ENCODE assay signal across 9 cellular contexts in the genomic region with DNA sequence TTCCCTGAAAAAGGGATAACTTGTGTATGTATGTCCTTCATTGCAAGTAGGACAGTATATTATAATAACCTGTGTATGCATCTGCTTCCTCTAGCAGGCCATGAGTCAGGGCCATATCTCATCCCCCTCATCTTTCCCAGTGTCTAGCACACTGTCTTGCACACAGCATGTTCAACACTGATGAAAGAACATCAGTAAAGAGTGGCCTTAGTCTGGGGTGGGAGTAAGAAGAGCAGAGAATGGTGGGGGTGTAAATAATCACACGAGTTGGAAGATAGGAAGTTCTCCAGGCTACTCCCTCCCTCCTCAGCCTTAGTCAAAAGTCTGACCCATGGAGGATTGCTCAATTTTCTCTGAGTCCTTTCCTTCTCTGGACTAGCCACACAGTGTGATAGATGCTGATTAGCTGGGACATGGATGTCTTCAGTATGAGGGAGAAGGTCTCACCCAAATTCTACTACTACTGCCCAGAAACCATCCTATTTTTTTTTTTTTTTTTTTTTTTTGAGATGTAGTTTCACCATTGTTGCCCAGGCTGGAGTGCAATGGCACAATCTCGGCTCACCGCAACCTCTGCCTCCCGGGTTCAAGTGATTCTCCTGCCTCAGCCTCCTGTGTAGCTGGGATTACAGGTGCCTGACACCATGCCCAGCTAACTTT. TPM values are rescaled to one million over a fixed set of nuclear protein-coding genes. Genes with fewer than 3 reads are reported as not detected.
DNase-seq lines count a peak whose midpoint lies in the region; ATAC-seq and TF ChIP-seq lines count a peak whose summit lies in the region.
"Had no signal": no experiment of that assay in that cellular context is flagged by ENCODE, and none has a peak within 500 bp of the region (broad histone marks: within the 10 kb centered on the region; RNA-seq: fewer than 3 reads in every experiment).

No MANE protein-coding gene starts in this region.

- H3K9me3 Mint-ChIP-seq in activated naive CD4-positive, alpha-beta T cell treated with anti-CD3 and anti-CD28 coated beads for 36 hours = no peaks in the 10 kb centered on the region
- no peaks in the 10 kb centered on the region for H3K9me3 Mint-ChIP-seq in activated naive CD8-positive, alpha-beta T cell treated with anti-CD3 and anti-CD28 coated beads for 36 hours

- H3K4me1 Mint-ChIP-seq in activated naive CD4-positive, alpha-beta T cell treated with anti-CD3 and anti-CD28 coated beads for 36 hours (ENCODE audit: low read depth) = peaks cover 12% of the 10 kb centered on the region
- H3K4me1 Mint-ChIP-seq in activated naive CD8-positive, alpha-beta T cell treated with anti-CD3 and anti-CD28 coated beads for 36 hours = peaks cover 12% of the 10 kb centered on the region

- intact Hi-C loops in activated naive CD4-positive, alpha-beta T cell treated with anti-CD3 and anti-CD28 coated beads for 36 hours (cut with micrococcal nuclease) = no loop called here
- intact Hi-C loops in prostate gland (cut with DNase I) = no loop called here

- H3K27me3 ChIP-seq in upper lobe of left lung = no peaks in the 10 kb centered on the region
- H3K27me3 ChIP-seq in prostate gland (replicated peaks; ENCODE audit: insufficient read depth) = no peaks in the 10 kb centered on the region

- ATAC-seq in left lobe of liver (peak; percentile 64), upper lobe of left lung (ENCODE audit: low FRiP score in 2 of 2) (peak; percentile 76 to 88), HG03469 (IDR thresholded peaks at IDR 0.05; ENCODE audit: unreplicated experiment) (no peak)

- H3K4me3 ChIP-seq in upper lobe of left lung = no peak overlapping the region
- no peak overlapping the region for H3K4me3 ChIP-seq in prostate gland

- H3K27ac ChIP-seq in upper lobe of left lung (peak overlapping the region; percentile 61 to 75 (median 68)), prostate gland (no peak overlapping the region)

- peak overlapping the region; percentile 61 for H3K27ac Mint-ChIP-seq in activated naive CD4-positive, alpha-beta T cell treated with anti-CD3 and anti-CD28 coated beads for 36 hours
- H3K27ac Mint-ChIP-seq in activated naive CD8-positive, alpha-beta T cell treated with anti-CD3 and anti-CD28 coated beads for 36 hours = peak overlapping the region; percentile 79

- no peaks in the 10 kb centered on the region for H3K36me3 Mint-ChIP-seq in activated naive CD4-positive, alpha-beta T cell treated with anti-CD3 and anti-CD28 coated beads for 36 hours (ENCODE audit: low read depth)
- no peaks in the 10 kb centered on the region for H3K36me3 Mint-ChIP-seq in activated naive CD8-positive, alpha-beta T cell treated with anti-CD3 and anti-CD28 coated beads for 36 hours

- no peak for TF ChIP-seq EP300 in upper lobe of left lung (IDR thresholded peaks at IDR 0.05)

- H3K36me3 ChIP-seq in upper lobe of left lung (no peaks in the 10 kb centered on the region), prostate gland (no peaks in the 10 kb centered on the region)

- no peaks in the 10 kb centered on the region for H3K27me3 Mint-ChIP-seq in activated naive CD4-positive, alpha-beta T cell treated with anti-CD3 and anti-CD28 coated beads for 36 hours (ENCODE audit: low read depth)
- no peaks in the 10 kb centered on the region for H3K27me3 Mint-ChIP-seq in activated naive CD8-positive, alpha-beta T cell treated with anti-CD3 and anti-CD28 coated beads for 36 hours

- TF ChIP-seq POLR2A in upper lobe of left lung (IDR thresholded peaks at IDR 0.05) (peak in 1 of 4 donors; percentile 31), prostate gland (IDR thresholded peaks at IDR 0.05) (no peak)

- TF ChIP-seq CTCF in upper lobe of left lung (IDR thresholded peaks at IDR 0.05) (no peak), prostate gland (IDR thresholded peaks at IDR 0.05) (no peak)

- peaks cover 5 to 21% (median 16%) of the 10 kb centered on the region in 4 donors for H3K4me1 ChIP-seq in upper lobe of left lung
- no peaks in the 10 kb centered on the region for H3K4me1 ChIP-seq in prostate gland (replicated peaks)

- no peak for DNase-seq in activated naive CD4-positive, alpha-beta T cell treated with anti-CD3 and anti-CD28 coated beads for 36 hours
- DNase-seq in activated naive CD4-positive, alpha-beta T cell treated with anti-CD3 and anti-CD28 coated beads, Interleukin-2, amount 50 U/mL, for 16 hours = no peak
- no peak for DNase-seq in activated naive CD8-positive, alpha-beta T cell treated with anti-CD3 and anti-CD28 coated beads for 36 hours
- no peak for DNase-seq in left lobe of liver (ENCODE audit: low spot score)
- no peak for DNase-seq in upper lobe of left lung
- DNase-seq in prostate gland (ENCODE audit: low spot score) = no peak
- DNase-seq in stimulated activated CD4-positive, alpha-beta T cell treated with anti-CD3 and anti-CD28 coated beads, Interleukin-12 subunit alpha, Interleukin-12 subunit beta, amount 100 ng/mL, for 4 hours = no peak
- DNase-seq: midbrain had no signal

- no peak overlapping the region for H3K4me3 Mint-ChIP-seq in activated naive CD4-positive, alpha-beta T cell treated with anti-CD3 and anti-CD28 coated beads for 36 hours
- no peak overlapping the region for H3K4me3 Mint-ChIP-seq in activated naive CD8-positive, alpha-beta T cell treated with anti-CD3 and anti-CD28 coated beads for 36 hours

- WGBS in upper lobe of left lung, 2 donors = 58 to 71% methylated on average over 4 of the region's 4 CpGs
- 81% methylated on average over 4 of the region's 4 CpGs for WGBS in prostate gland

- H3K9me3 ChIP-seq in upper lobe of left lung = no peaks in the 10 kb centered on the region
- no peaks in the 10 kb centered on the region for H3K9me3 ChIP-seq in prostate gland

- CTCF ChIA-PET in activated naive CD4-positive, alpha-beta T cell treated with anti-CD3 and anti-CD28 coated beads for 36 hours (lab: Charles Lee) = interaction anchor here (0.7 to 2.5 kb wide), 4 partner anchors 13 to 174 kb away, joined by 3 to 9 read pairs (median 4); no protein-coding TSS in a partner anchor

RNA-seq across cellular contexts. Expression of a gene that starts 14.6 kb away (rescaled TPM):
- total RNA-seq in activated naive CD4-positive, alpha-beta T cell treated with anti-CD3 and anti-CD28 coated beads for 36 hours = 10 to 100 TPM; 87.6 to 91.9 TPM
- 10 to 100 TPM; 65.8 to 68.1 TPM for total RNA-seq in activated naive CD8-positive, alpha-beta T cell treated with anti-CD3 and anti-CD28 coated beads for 36 hours
- total RNA-seq in left lobe of liver (24.5 TPM), upper lobe of left lung (10 to 100 TPM; 46.6 to 82.2 (median 61.7) TPM), prostate gland (10 to 100 TPM; 60.1 to 84.5 TPM)

RNA-seq across cellular contexts. Expression of a gene that starts 29.2 kb away (rescaled TPM):
- not detected for total RNA-seq in activated naive CD4-positive, alpha-beta T cell treated with anti-CD3 and anti-CD28 coated beads for 36 hours
- not detected for total RNA-seq in activated naive CD8-positive, alpha-beta T cell treated with anti-CD3 and anti-CD28 coated beads for 36 hours
- total RNA-seq in left lobe of liver = not detected
- total RNA-seq in upper lobe of left lung = not detected
- total RNA-seq in prostate gland = not detected

RNA-seq across cellular contexts. Expression of a gene that starts 44.0 kb away (rescaled TPM):
- 10 to 100 TPM; 81.0 to 83.4 TPM for total RNA-seq in activated naive CD4-positive, alpha-beta T cell treated with anti-CD3 and anti-CD28 coated beads for 36 hours
- total RNA-seq in activated naive CD8-positive, alpha-beta T cell treated with anti-CD3 and anti-CD28 coated beads for 36 hours = 10 to 100 TPM; 79.9 to 86.4 TPM
- total RNA-seq in left lobe of liver (28.2 TPM), upper lobe of left lung (100 to 1,000 TPM in 1 of 6 donors, 10 to 100 TPM in 5; 27.2 to 138 (median 40.4) TPM), prostate gland (10 to 100 TPM; 50.7 to 79.3 TPM)

RNA-seq across cellular contexts. Expression of a gene that starts 58.3 kb away (rescaled TPM):
- total RNA-seq in activated naive CD4-positive, alpha-beta T cell treated with anti-CD3 and anti-CD28 coated beads for 36 hours = not detected
- not detected for total RNA-seq in activated naive CD8-positive, alpha-beta T cell treated with anti-CD3 and anti-CD28 coated beads for 36 hours
- total RNA-seq in left lobe of liver (0.78 TPM), upper lobe of left lung (1 to 10 TPM in 1 of 6 donors, under 1 TPM in 3, not detected in 2; 0.24 to 1.0 (median 0.41) TPM), prostate gland (10 to 100 TPM in 1 of 2 donors, not detected in 1; 44.5 TPM)

Comparison
In these comparisons a context has a peak if more than half of its experiments do, and no peak if none do; other contexts are left out.
1. H3K27ac ChIP-seq: peak in upper lobe of left lung (4 of 4); none in prostate gland (0 of 2).